9 cellular contexts compared by ENCODE assay signal in the genomic region with DNA sequence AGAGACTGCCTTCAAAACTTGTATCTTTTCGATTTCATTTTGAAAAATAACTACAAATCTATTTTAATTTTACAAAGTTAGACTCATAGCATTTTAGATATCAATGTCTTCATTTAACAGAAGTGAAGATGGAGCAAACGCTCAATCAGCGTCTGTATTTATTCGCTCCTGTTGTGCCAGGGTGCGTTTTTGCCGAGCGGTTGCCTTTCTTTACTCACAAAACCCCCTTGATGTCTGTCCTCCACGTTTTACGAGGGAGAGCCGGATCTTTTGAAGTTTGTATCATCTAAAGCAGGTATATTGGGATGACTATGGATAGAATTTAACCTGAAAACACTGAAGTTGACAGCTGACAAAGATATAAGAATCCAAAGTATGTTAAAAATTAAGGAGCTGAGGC. TPM values are rescaled to one million over a fixed set of nuclear protein-coding genes. Genes with fewer than 3 reads are reported as not detected.
DNase-seq lines count a peak whose midpoint lies in the region; ATAC-seq, FAIRE-seq and TF ChIP-seq lines count a peak whose summit lies in the region.
"Had no signal": no experiment of that assay in that cellular context is flagged by ENCODE, and none has a peak within 500 bp of the region (broad histone marks: within the 10 kb centered on the region; RNA-seq: fewer than 3 reads in every experiment).

No MANE protein-coding gene starts in this region.

- no peaks in the 10 kb centered on the region for H3K27me3 Mint-ChIP-seq in activated T-cell treated with anti-CD3 and anti-CD28 coated beads, Interleukin-2, amount 50 U/mL, for 4 hours (ENCODE audit: low read depth)

- H4K20me1 ChIP-seq in keratinocyte (ENCODE audit: control insufficient read depth, extremely low read depth, insufficient read depth, low read length) = no peaks in the 10 kb centered on the region

- H3K4me3 Mint-ChIP-seq in activated T-cell treated with anti-CD3 and anti-CD28 coated beads, Interleukin-2, amount 50 U/mL, for 4 hours = peak overlapping the region; percentile 99

- H3K9ac ChIP-seq in keratinocyte (ENCODE audit: control insufficient read depth, extremely low read depth, insufficient read depth, low read length) = peak overlapping the region; percentile 64

- H3K79me2 ChIP-seq in keratinocyte (ENCODE audit: control insufficient read depth, insufficient read depth, low read length) = peaks cover 2% of the 10 kb centered on the region

- H3K27ac ChIP-seq in keratinocyte (ENCODE audit: control insufficient read depth, insufficient read depth, low read length) (no peak overlapping the region), tibial artery (peak overlapping the region; percentile 64 to 75)
- H3K27ac ChIP-seq: WERI-Rb-1 had no signal

- intact Hi-C loops in tibial artery (cut with DNase I; ENCODE audit: low total_unique reads) = no loop called here

- H3K36me3 Mint-ChIP-seq in activated T-cell treated with anti-CD3 and anti-CD28 coated beads, Interleukin-2, amount 50 U/mL, for 4 hours (ENCODE audit: insufficient read depth) = peaks cover 53% of the 10 kb centered on the region

- TF ChIP-seq CTCF in keratinocyte (optimal IDR thresholded peaks at IDR 0.05 in 1 of 3, IDR thresholded peaks at IDR 0.05 in 1 of 3, conservative IDR thresholded peaks at IDR 0.05 in 1 of 3; ENCODE audit: extremely low read depth in 1 of 3, insufficient read depth in 2 of 3, low read length in 3 of 3) (no peak), tibial artery (IDR thresholded peaks at IDR 0.05) (no peak)

- dilution Hi-C loops in keratinocyte (cut with MboI; ENCODE audit: extremely low pct_ligation_motif_present, low sequenced_read_pairs) = no loop called here

- H3K9me1 ChIP-seq in keratinocyte (ENCODE audit: control insufficient read depth, extremely low read depth, insufficient read depth, low read length) = no peaks in the 10 kb centered on the region

- H3K4me2 ChIP-seq in keratinocyte (ENCODE audit: control insufficient read depth, extremely low read depth, insufficient read depth, low read depth, low read length) = peak overlapping the region; percentile 73

- H3K4me1 ChIP-seq in keratinocyte (ENCODE audit: control insufficient read depth, extremely low read depth, insufficient read depth, low read length) = peaks cover 15% of the 10 kb centered on the region
- H3K4me1 ChIP-seq in tibial artery = peaks cover 0 to 15% (median 6%) of the 10 kb centered on the region in 4 donors

- H3K9me3 Mint-ChIP-seq in activated T-cell treated with anti-CD3 and anti-CD28 coated beads, Interleukin-2, amount 50 U/mL, for 4 hours = no peaks in the 10 kb centered on the region

- H2AFZ ChIP-seq in keratinocyte (ENCODE audit: control insufficient read depth, low read length) = no peak overlapping the region

- H3K27me3 ChIP-seq in keratinocyte (ENCODE audit: control insufficient read depth, extremely low read depth, insufficient read depth, low read length) (no peaks in the 10 kb centered on the region), tibial artery (no peaks in the 10 kb centered on the region)

- H3K4me1 Mint-ChIP-seq in activated T-cell treated with anti-CD3 and anti-CD28 coated beads, Interleukin-2, amount 50 U/mL, for 4 hours (ENCODE audit: low read depth) = peaks cover 47% of the 10 kb centered on the region

- no peak for DNase-seq in activated T-cell treated with anti-CD3 and anti-CD28 coated beads, Interleukin-2, amount 50 U/mL, for 4 hours
- no peak for DNase-seq in activated T-cell treated with anti-CD3 and anti-CD28 coated beads, Interleukin-2, amount 50 U/mL, for 1 hour
- DNase-seq in activated naive CD4-positive, alpha-beta T cell treated with anti-CD3 and anti-CD28 coated beads, Interleukin-2, amount 50 U/mL, for 16 hours = peak; percentile 38
- DNase-seq in keratinocyte (ENCODE audit: low read depth, low spot score) = no peak
- no peak for DNase-seq in tibial artery
- no peak for DNase-seq in NCI-H1694 treated with DMSO at 0.1 percent for 48 hours (lab: John Stamatoyannopoulos, UW)
- DNase-seq in NK-92 treated with Interleukin-12 subunit alpha and Interleukin-12 subunit beta, amount 100 ng/mL, for 24 hours (lab: John Stamatoyannopoulos, UW) = no peak
- DNase-seq: WERI-Rb-1 had no signal

- no peaks in the 10 kb centered on the region for H3K9me3 ChIP-seq in keratinocyte (ENCODE audit: control insufficient read depth, low read depth, low read length)
- H3K9me3 ChIP-seq in tibial artery = no peaks in the 10 kb centered on the region

- FAIRE-seq in keratinocyte (lab: Jason Lieb, UNC) = no peak

- H3K36me3 ChIP-seq in keratinocyte (ENCODE audit: control insufficient read depth in 2 of 2, extremely low read depth in 1 of 2, insufficient read depth in 2 of 2, low read length in 2 of 2) (peaks cover 2 to 4% of the 10 kb centered on the region in 2 experiments), tibial artery (peaks cover 0 to 13% (median 0%) of the 10 kb centered on the region in 3 donors)
- H3K36me3 ChIP-seq: WERI-Rb-1 had no signal

- H3K4me3 ChIP-seq in keratinocyte (ENCODE audit: control insufficient read depth in 2 of 3, extremely low read depth in 1 of 3, insufficient read depth in 2 of 3, low read depth in 1 of 3, low read length in 3 of 3) (peak overlapping the region in 2 of 3 experiments; percentile 56 to 60), tibial artery (peak overlapping the region; percentile 57 to 58)

- no peak for ATAC-seq in activated T-cell treated with anti-CD3 and anti-CD28 coated beads, Interleukin-2, amount 50 U/mL, for 4 hours
- ATAC-seq in GM21619 (IDR thresholded peaks at IDR 0.05; ENCODE audit: unreplicated experiment) = no peak

RNA-seq across cellular contexts. Expression of gene MRPL39, which starts 44.6 kb away (rescaled TPM):
- 10 to 100 TPM; 75.2 to 80.0 (median 75.6) TPM for total RNA-seq in activated T-cell treated with anti-CD3 and anti-CD28 coated beads, Interleukin-2, amount 50 U/mL, for 4 hours
- 30.1 to 51.4 TPM (median 33.2 TPM) in 3 replicates for polyA plus RNA-seq in keratinocyte
- polyA plus RNA-seq in keratinocyte (2011; ENCODE audit: low read depth) = 92.2 TPM
- 25.1 and 47.5 TPM in 2 replicates for polyA plus RNA-seq in keratinocyte (2011; cell fraction: cytosol; rRNA removed)
- 22.8 and 34.0 TPM in 2 replicates for polyA plus RNA-seq in keratinocyte (2011; cell fraction: nucleus; rRNA removed)
- 42.4 and 48.7 TPM in 2 replicates for polyA plus RNA-seq in keratinocyte (2012; ENCODE audit: low replicate concordance)
- polyA minus RNA-seq in keratinocyte = 6.2 to 39.6 TPM (median 15.0 TPM) in 3 replicates
- 23.2 TPM for polyA minus RNA-seq in keratinocyte (2011; cell fraction: cytosol; rRNA and poly(A)+ RNA removed)
- polyA minus RNA-seq in keratinocyte (2011; cell fraction: nucleus; rRNA and poly(A)+ RNA removed) = 9.3 and 16.5 TPM in 2 replicates
